1 cellular context compared by ENCODE assay signal in genomic region chr10:97335188-97335619, GRCh38.
TF ChIP-seq lines count a peak whose summit lies in the region.

No MANE protein-coding gene starts in this region.

TF ChIP-seq in GM23338, 12 proteins besides CTCF, POLR2A, EP300 and RAD21 (continued from another document):
- TF ChIP-seq, protein P1, sequence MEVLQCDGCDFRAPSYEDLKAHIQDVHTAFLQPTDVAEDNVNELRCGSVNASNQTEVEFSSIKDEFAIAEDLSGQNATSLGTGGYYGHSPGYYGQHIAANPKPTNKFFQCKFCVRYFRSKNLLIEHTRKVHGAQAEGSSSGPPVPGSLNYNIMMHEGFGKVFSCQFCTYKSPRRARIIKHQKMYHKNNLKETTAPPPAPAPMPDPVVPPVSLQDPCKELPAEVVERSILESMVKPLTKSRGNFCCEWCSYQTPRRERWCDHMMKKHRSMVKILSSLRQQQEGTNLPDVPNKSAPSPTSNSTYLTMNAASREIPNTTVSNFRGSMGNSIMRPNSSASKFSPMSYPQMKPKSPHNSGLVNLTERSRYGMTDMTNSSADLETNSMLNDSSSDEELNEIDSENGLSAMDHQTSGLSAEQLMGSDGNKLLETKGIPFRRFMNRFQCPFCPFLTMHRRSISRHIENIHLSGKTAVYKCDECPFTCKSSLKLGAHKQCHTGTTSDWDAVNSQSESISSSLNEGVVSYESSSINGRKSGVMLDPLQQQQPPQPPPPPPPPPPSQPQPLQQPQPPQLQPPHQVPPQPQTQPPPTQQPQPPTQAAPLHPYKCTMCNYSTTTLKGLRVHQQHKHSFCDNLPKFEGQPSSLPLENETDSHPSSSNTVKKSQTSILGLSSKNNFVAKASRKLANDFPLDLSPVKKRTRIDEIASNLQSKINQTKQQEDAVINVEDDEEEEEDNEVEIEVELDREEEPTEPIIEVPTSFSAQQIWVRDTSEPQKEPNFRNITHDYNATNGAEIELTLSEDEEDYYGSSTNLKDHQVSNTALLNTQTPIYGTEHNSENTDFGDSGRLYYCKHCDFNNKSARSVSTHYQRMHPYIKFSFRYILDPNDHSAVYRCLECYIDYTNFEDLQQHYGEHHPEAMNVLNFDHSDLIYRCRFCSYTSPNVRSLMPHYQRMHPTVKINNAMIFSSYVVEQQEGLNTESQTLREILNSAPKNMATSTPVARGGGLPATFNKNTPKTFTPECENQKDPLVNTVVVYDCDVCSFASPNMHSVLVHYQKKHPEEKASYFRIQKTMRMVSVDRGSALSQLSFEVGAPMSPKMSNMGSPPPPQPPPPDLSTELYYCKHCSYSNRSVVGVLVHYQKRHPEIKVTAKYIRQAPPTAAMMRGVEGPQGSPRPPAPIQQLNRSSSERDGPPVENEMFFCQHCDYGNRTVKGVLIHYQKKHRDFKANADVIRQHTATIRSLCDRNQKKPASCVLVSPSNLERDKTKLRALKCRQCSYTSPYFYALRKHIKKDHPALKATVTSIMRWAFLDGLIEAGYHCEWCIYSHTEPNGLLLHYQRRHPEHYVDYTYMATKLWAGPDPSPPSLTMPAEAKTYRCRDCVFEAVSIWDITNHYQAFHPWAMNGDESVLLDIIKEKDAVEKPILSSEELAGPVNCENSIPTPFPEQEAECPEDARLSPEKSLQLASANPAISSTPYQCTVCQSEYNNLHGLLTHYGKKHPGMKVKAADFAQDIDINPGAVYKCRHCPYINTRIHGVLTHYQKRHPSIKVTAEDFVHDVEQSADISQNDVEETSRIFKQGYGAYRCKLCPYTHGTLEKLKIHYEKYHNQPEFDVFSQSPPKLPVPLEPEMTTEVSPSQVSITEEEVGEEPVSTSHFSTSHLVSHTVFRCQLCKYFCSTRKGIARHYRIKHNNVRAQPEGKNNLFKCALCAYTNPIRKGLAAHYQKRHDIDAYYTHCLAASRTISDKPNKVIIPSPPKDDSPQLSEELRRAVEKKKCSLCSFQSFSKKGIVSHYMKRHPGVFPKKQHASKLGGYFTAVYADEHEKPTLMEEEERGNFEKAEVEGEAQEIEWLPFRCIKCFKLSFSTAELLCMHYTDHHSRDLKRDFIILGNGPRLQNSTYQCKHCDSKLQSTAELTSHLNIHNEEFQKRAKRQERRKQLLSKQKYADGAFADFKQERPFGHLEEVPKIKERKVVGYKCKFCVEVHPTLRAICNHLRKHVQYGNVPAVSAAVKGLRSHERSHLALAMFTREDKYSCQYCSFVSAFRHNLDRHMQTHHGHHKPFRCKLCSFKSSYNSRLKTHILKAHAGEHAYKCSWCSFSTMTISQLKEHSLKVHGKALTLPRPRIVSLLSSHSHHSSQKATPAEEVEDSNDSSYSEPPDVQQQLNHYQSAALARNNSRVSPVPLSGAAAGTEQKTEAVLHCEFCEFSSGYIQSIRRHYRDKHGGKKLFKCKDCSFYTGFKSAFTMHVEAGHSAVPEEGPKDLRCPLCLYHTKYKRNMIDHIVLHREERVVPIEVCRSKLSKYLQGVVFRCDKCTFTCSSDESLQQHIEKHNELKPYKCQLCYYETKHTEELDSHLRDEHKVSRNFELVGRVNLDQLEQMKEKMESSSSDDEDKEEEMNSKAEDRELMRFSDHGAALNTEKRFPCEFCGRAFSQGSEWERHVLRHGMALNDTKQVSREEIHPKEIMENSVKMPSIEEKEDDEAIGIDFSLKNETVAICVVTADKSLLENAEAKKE (CRISPR knock-in tag; IDR thresholded peaks at IDR 0.05): no peak
- TF ChIP-seq NANOG (IDR thresholded peaks at IDR 0.05; ENCODE audit: borderline replicate concordance) (no peak), JUNB (IDR thresholded peaks at IDR 0.05; ENCODE audit: unreplicated experiment) (no peak)
